In the genomic region with DNA sequence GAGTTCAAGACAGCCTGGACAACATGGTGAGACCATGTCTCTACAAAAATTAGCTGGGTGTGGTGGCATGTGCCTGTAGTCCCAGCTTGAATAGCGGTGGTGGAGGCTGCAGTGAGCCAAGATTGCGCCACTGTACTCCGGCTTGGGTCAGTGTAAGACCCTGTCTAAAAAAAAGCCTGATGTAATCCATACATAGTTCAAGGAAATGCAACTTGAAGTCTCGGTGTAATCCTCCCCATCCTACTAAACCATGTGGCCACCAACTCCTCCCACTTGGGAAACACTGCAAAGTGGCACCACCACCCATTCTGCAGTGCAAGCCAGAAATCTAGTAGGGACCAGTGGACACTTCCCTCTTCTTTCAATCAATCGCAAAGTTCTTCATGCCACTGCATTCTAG, we compare ENCODE assay signal across 25 cellular contexts.
"Had no signal": no experiment of that assay in that cellular context is flagged by ENCODE, and none has a peak within 500 bp of the region (broad histone marks: within the 10 kb centered on the region; RNA-seq: fewer than 3 reads in every experiment).

No MANE protein-coding gene starts in this region.

- H3K4me3 ChIP-seq: lung, testis, vagina had no signal

- ATAC-seq: activated naive CD4-positive, alpha-beta T cell treated with anti-CD3 and anti-CD28 coated beads, Interleukin-2, amount 50 U/mL, for 72 hours; activated T-helper 17 cell treated with anti-CD3 and anti-CD28 coated beads, Interleukin-2, amount 50 U/mL, for 72 hours; left lobe of liver; naive thymus-derived CD8-positive, alpha-beta T cell had no signal

- H3K27me3 ChIP-seq: testis, vagina had no signal

- H3K36me3 ChIP-seq: vagina had no signal

- H3K4me3 Mint-ChIP-seq: activated T-cell treated with anti-CD3 and anti-CD28 coated beads, Interleukin-2, amount 50 U/mL, for 24 hours; activated T-helper 17 cell treated with anti-CD3 and anti-CD28 coated beads, Interleukin-2, amount 50 U/mL, for 72 hours; brain; immature natural killer cell; mesothelial cell of epicardium; naive thymus-derived CD8-positive, alpha-beta T cell had no signal

- DNase-seq: activated CD4-positive, alpha-beta T cell treated with anti-CD3 and anti-CD28 coated beads for 1 hour; activated CD8-positive, alpha-beta memory T cell treated with anti-CD3 and anti-CD28 coated beads for 24 hours; activated CD8-positive, alpha-beta memory T cell treated with anti-CD3 and anti-CD28 coated beads, Interleukin-2, amount 50 U/mL, for 4 hours; activated T-cell treated with anti-CD3 and anti-CD28 coated beads, Interleukin-2, amount 50 U/mL, for 24 hours; aorta; caudate nucleus; dermis blood vessel endothelial cell; effector CD8-positive, alpha-beta T cell; erythroblast; foreskin melanocyte; immature natural killer cell; naive thymus-derived CD8-positive, alpha-beta T cell; retina; stimulated activated CD4-positive, alpha-beta T cell treated with anti-CD3 and anti-CD28 coated beads, Interleukin-4, amount 100 ng/mL, for 1 hour; stimulated activated naive CD4-positive, alpha-beta T cell; testis; trophoblast cell had no signal

- H3K9me3 ChIP-seq: testis, vagina had no signal

- H3K36me3 Mint-ChIP-seq: brain; mesothelial cell of epicardium; naive thymus-derived CD8-positive, alpha-beta T cell had no signal

- H3K27me3 Mint-ChIP-seq: activated T-cell treated with anti-CD3 and anti-CD28 coated beads, Interleukin-2, amount 50 U/mL, for 24 hours; activated T-helper 17 cell treated with anti-CD3 and anti-CD28 coated beads, Interleukin-2, amount 50 U/mL, for 72 hours; naive thymus-derived CD8-positive, alpha-beta T cell; progenitor cell of endocrine pancreas had no signal

- H3K27ac Mint-ChIP-seq: activated naive CD4-positive, alpha-beta T cell treated with anti-CD3 and anti-CD28 coated beads, Interleukin-2, amount 50 U/mL, for 72 hours; activated T-cell treated with anti-CD3 and anti-CD28 coated beads, Interleukin-2, amount 50 U/mL, for 24 hours; activated T-helper 17 cell treated with anti-CD3 and anti-CD28 coated beads, Interleukin-2, amount 50 U/mL, for 72 hours; brain; immature natural killer cell; mesothelial cell of epicardium had no signal

- H3K27ac ChIP-seq: testis, vagina had no signal

- H3K9me3 Mint-ChIP-seq: activated naive CD4-positive, alpha-beta T cell treated with anti-CD3 and anti-CD28 coated beads, Interleukin-2, amount 50 U/mL, for 72 hours; activated T-cell treated with anti-CD3 and anti-CD28 coated beads, Interleukin-2, amount 50 U/mL, for 24 hours; activated T-helper 17 cell treated with anti-CD3 and anti-CD28 coated beads, Interleukin-2, amount 50 U/mL, for 72 hours; brain; immature natural killer cell; mesothelial cell of epicardium had no signal
